ENCODE assay signal across 17 cellular contexts in genomic region chrX:35076061-35076460, GRCh38.
DNase-seq lines count a peak whose midpoint lies in the region; ATAC-seq, FAIRE-seq and TF ChIP-seq lines count a peak whose summit lies in the region.
"Had no signal": no experiment of that assay in that cellular context is flagged by ENCODE, and none has a peak within 500 bp of the region (broad histone marks: within the 10 kb centered on the region; RNA-seq: fewer than 3 reads in every experiment).

No MANE protein-coding gene starts in this region.

- FAIRE-seq in H1 (lab: Jason Lieb, UNC) = peak; percentile 42

- no peak overlapping the region for H3K56ac ChIP-seq in H1 (replicated peaks; ENCODE audit: insufficient read length, low read depth, low read length)

- H3K18ac ChIP-seq in H1 (ENCODE audit: extremely low read depth, low read length) = no peak overlapping the region

- CTCF ChIA-PET in H1 (lab: Charles Lee; ENCODE audit: partially characterized antibody) = interaction anchor here (0.6 kb wide), 1 partner anchor 439 kb away, joined by 3 read pairs; no protein-coding TSS in a partner anchor
- CTCF ChIA-PET in activated CD4-positive, alpha-beta T cell treated with anti-CD3 and anti-CD28 coated beads, Interleukin-2, amount 10 ng/mL, durations not matched to agents 7 days and 5 days (lab: Charles Lee) = no interaction called here

- no peak overlapping the region for H4K5ac ChIP-seq in H1 (ENCODE audit: insufficient read length, low read depth, low read length)

- no peak overlapping the region for H2AFZ ChIP-seq in H1 (ENCODE audit: low read length)

- no peaks in the 10 kb centered on the region for H3K9me3 Mint-ChIP-seq in activated CD4-positive, alpha-beta T cell treated with anti-CD3 and anti-CD28 coated beads, Interleukin-2, amount 10 ng/mL, durations not matched to agents 7 days and 5 days

- no peaks in the 10 kb centered on the region for H3K36me3 ChIP-seq in H1 (ENCODE audit: control insufficient read depth in 2 of 4, insufficient read depth in 4 of 4, low read length in 3 of 4)
- H3K36me3 ChIP-seq: BLaER1 had no signal

- H2BK12ac ChIP-seq in H1 (ENCODE audit: low read depth, low read length) = no peak overlapping the region

- no peak overlapping the region for H2AK5ac ChIP-seq in H1 (ENCODE audit: low read depth, low read length)

- H4K8ac ChIP-seq in H1 (ENCODE audit: extremely low read depth, insufficient read depth, low read length) = no peak overlapping the region

- no peaks in the 10 kb centered on the region for H3K79me1 ChIP-seq in H1 (ENCODE audit: low read depth, low read length)

- H3K4me3 ChIP-seq in Jurkat, Clone E6-1 (ENCODE audit: low read length) = no peak overlapping the region
- H3K4me3 ChIP-seq in H1 (ENCODE audit: extremely low read depth in 1 of 4, insufficient read depth in 2 of 4, low read depth in 3 of 4, low read length in 4 of 4) = no peak overlapping the region
- H3K4me3 ChIP-seq: BLaER1, SK-N-MC had no signal

- no peak overlapping the region for H3K23ac ChIP-seq in H1 (ENCODE audit: insufficient read length)

- H3K27me3 Mint-ChIP-seq in activated CD4-positive, alpha-beta T cell treated with anti-CD3 and anti-CD28 coated beads, Interleukin-2, amount 10 ng/mL, durations not matched to agents 7 days and 5 days = no peaks in the 10 kb centered on the region

- no peak overlapping the region for H2BK15ac ChIP-seq in H1 (ENCODE audit: low read length)

- TF ChIP-seq RAD21 in H1 (IDR thresholded peaks at IDR 0.05 in 1 of 2, conservative IDR thresholded peaks at IDR 0.05 in 1 of 2; ENCODE audit: low read depth in 2 of 2, low read length in 2 of 2) = peak; percentile 14 to 24; a peak in 2 of 4 replicates

- H3K27me3 ChIP-seq in H1 (replicated peaks in 1 of 4; ENCODE audit: control insufficient read depth in 3 of 4, extremely low read depth in 1 of 4, insufficient read depth in 3 of 4, low read length in 3 of 4) = no peaks in the 10 kb centered on the region

- H4K91ac ChIP-seq in H1 (replicated peaks; ENCODE audit: insufficient read length, low read length) = no peak overlapping the region

- H3K4me1 ChIP-seq in H1 (replicated peaks in 1 of 4; ENCODE audit: control insufficient read depth in 3 of 4, insufficient read depth in 4 of 4, low read length in 3 of 4) = no peaks in the 10 kb centered on the region
- H3K4me1 ChIP-seq: BLaER1 had no signal

- no peak overlapping the region for H2BK120ac ChIP-seq in H1 (replicated peaks; ENCODE audit: low read depth, low read length)

- no peak overlapping the region for H3K27ac ChIP-seq in H1 (ENCODE audit: low read depth, low read length)
- H3K27ac ChIP-seq: BLaER1, HL-60, SK-N-MC had no signal

- no peaks in the 10 kb centered on the region for H3K23me2 ChIP-seq in H1 (ENCODE audit: low read depth, low read length)

- 69% methylated on average over 1 of the region's 1 CpG; no CpG with 5 or more reads in 1 of the 2 experiments for WGBS in H1 (ENCODE audit: extremely low coverage in 1 of 2, insufficient coverage in 1 of 2, insufficient read length in 1 of 2, insufficient replicate concordance in 2 of 2, low coverage in 1 of 2, low lambda C conversion rate in 2 of 2, missing lambda C conversion rate in 1 of 2), 2 experiments

- no peak overlapping the region for H2BK5ac ChIP-seq in H1 (ENCODE audit: low read depth, low read length)

- H3K9me3 ChIP-seq in H1 (ENCODE audit: insufficient read depth in 2 of 2, low read depth in 1 of 2, low read length in 1 of 2) = no peaks in the 10 kb centered on the region

- no peak for TF ChIP-seq POLR2A in H1 (IDR thresholded peaks at IDR 0.05; ENCODE audit: control extremely low read depth in 1 of 2, low read depth in 2 of 2, low read length in 2 of 2)

- no peaks in the 10 kb centered on the region for H3K79me2 ChIP-seq in H1 (ENCODE audit: control insufficient read depth in 1 of 2, insufficient read depth in 2 of 2, low read length in 2 of 2)

- H4K20me1 ChIP-seq in H1 (replicated peaks in 1 of 2; ENCODE audit: control insufficient read depth in 1 of 2, insufficient read depth in 2 of 2, low read length in 2 of 2) = no peaks in the 10 kb centered on the region
- H4K20me1 ChIP-seq: BLaER1 had no signal

- DNase-seq in Jurkat, Clone E6-1 (ENCODE audit: low read depth, low spot score) = peak; percentile 3
- DNase-seq in H1 (ENCODE audit: low read depth in 1 of 2, low spot score in 2 of 2) (no peak), iPS-NIHi11 (ENCODE audit: low spot score) (peak; percentile 3), Kasumi-1 (lab: John Stamatoyannopoulos, UW) (no peak)
- no peak for DNase-seq in activated CD4-positive, alpha-beta T cell treated with anti-CD3 and anti-CD28 coated beads, Interleukin-2, amount 10 ng/mL, durations not matched to agents 7 days and 5 days
- DNase-seq: CD8-positive, alpha-beta memory T cell; NCI-H1436; NCI-H2081; NCI-H226; NCI-H526 treated with DMSO at 0.1 percent for 48 hours; PC-3; T-cell had no signal

- TF ChIP-seq EP300 in H1 (IDR thresholded peaks at IDR 0.05; ENCODE audit: borderline replicate concordance in 1 of 2, low read depth in 2 of 2, low read length in 2 of 2) = no peak

- H2BK20ac ChIP-seq in H1 (ENCODE audit: low read length) = no peak overlapping the region

- peak; percentile 17 for TF ChIP-seq CTCF in GM12873 (IDR thresholded peaks at IDR 0.05; ENCODE audit: insufficient read depth, low read depth, low read length, missing control alignments)
- TF ChIP-seq CTCF in H1 (IDR thresholded peaks at IDR 0.05; ENCODE audit: control extremely low read depth in 1 of 3, insufficient read depth in 1 of 3, low read depth in 1 of 3, low read length in 3 of 3) = peak in 2 of 3 experiments; percentile 7 to 44; a peak in 3 of 4 replicates

- no peak overlapping the region for H3K9ac ChIP-seq in H1 (replicated peaks in 1 of 4; ENCODE audit: extremely low read depth in 1 of 4, low read depth in 3 of 4, low read length in 3 of 4)
- H3K9ac ChIP-seq: BLaER1 had no signal

- no peak overlapping the region for H3K27ac Mint-ChIP-seq in activated CD4-positive, alpha-beta T cell treated with anti-CD3 and anti-CD28 coated beads, Interleukin-2, amount 10 ng/mL, durations not matched to agents 7 days and 5 days
- H3K27ac Mint-ChIP-seq: CD8-positive, alpha-beta memory T cell; T-cell had no signal

- H3K36me3 Mint-ChIP-seq in activated CD4-positive, alpha-beta T cell treated with anti-CD3 and anti-CD28 coated beads, Interleukin-2, amount 10 ng/mL, durations not matched to agents 7 days and 5 days (ENCODE audit: low read depth) = no peaks in the 10 kb centered on the region
- H3K36me3 Mint-ChIP-seq: CD8-positive, alpha-beta memory T cell; T-cell had no signal

- no peak overlapping the region for H3K4me3 Mint-ChIP-seq in activated CD4-positive, alpha-beta T cell treated with anti-CD3 and anti-CD28 coated beads, Interleukin-2, amount 10 ng/mL, durations not matched to agents 7 days and 5 days
- H3K4me3 Mint-ChIP-seq: CD8-positive, alpha-beta memory T cell; T-cell had no signal

- POLR2A ChIA-PET in H1 (lab: Charles Lee; ENCODE audit: partially characterized antibody) = no interaction called here
- POLR2A ChIA-PET in activated CD4-positive, alpha-beta T cell treated with anti-CD3 and anti-CD28 coated beads, Interleukin-2, amount 10 ng/mL, durations not matched to agents 7 days and 5 days (lab: Charles Lee) = no interaction called here

- ATAC-seq in HG03097 (IDR thresholded peaks at IDR 0.05; ENCODE audit: low FRiP score, unreplicated experiment) = no peak
- ATAC-seq: PC-3, T-cell had no signal

- H3K4ac ChIP-seq in H1 (replicated peaks; ENCODE audit: insufficient read length, low read depth, low read length) = no peak overlapping the region

- no peak overlapping the region for H3K14ac ChIP-seq in H1 (ENCODE audit: insufficient read length)

- no peak overlapping the region for H3K4me2 ChIP-seq in H1 (ENCODE audit: insufficient read depth in 1 of 2, low read depth in 2 of 2, low read length in 2 of 2)
- H3K4me2 ChIP-seq: BLaER1 had no signal

- no peaks in the 10 kb centered on the region for H3K4me1 Mint-ChIP-seq in activated CD4-positive, alpha-beta T cell treated with anti-CD3 and anti-CD28 coated beads, Interleukin-2, amount 10 ng/mL, durations not matched to agents 7 days and 5 days
- H3K4me1 Mint-ChIP-seq: CD8-positive, alpha-beta memory T cell; T-cell had no signal

TF ChIP-seq in H1, 55 proteins besides CTCF, POLR2A, EP300 and RAD21:
- TF ChIP-seq ATF3 (IDR thresholded peaks at IDR 0.05; ENCODE audit: insufficient read depth, low read depth, low read length) (no peak), E2F6 (IDR thresholded peaks at IDR 0.05) (peak; percentile 73; the same call in 1 of the 2 replicates)

Comparison
In these comparisons a context has a peak if more than half of its experiments do, and no peak if none do; other contexts are left out.
1. DNase-seq: peak in Jurkat, Clone E6-1 (single experiment) and iPS-NIHi11 (single experiment); none in H1 (0 of 2), activated CD4-positive, alpha-beta T cell treated with anti-CD3 and anti-CD28 coated beads, Interleukin-2, amount 10 ng/mL, durations not matched to agents 7 days and 5 days (single experiment) and Kasumi-1 (0 of 2).